ENCODE assay signal across 8 cellular contexts in genomic region chr15:69523010-69524001, GRCh38.
DNase-seq lines count a peak whose midpoint lies in the region; ATAC-seq and TF ChIP-seq lines count a peak whose summit lies in the region.

No MANE protein-coding gene starts in this region.

- ATAC-seq in RWPE2 (ENCODE audit: low read depth) (no peak), foreskin keratinocyte (peak; percentile 40), GM21528 (IDR thresholded peaks at IDR 0.05; ENCODE audit: low FRiP score, unreplicated experiment) (no peak)

- no peaks in the 10 kb centered on the region for H3K36me3 Mint-ChIP-seq in activated T-helper 2 cell treated with anti-CD3 and anti-CD28 coated beads, Interferon-gamma antibody, Interleukin-2, Interleukin-4, amounts not matched to agents 10 μg/mL and 5 μg/mL and 100 μg/mL, durations not matched to agents 14 hours and 24 hours and 36 hours (ENCODE audit: low read depth)

- H3K27me3 Mint-ChIP-seq in activated T-helper 2 cell treated with anti-CD3 and anti-CD28 coated beads, Interferon-gamma antibody, Interleukin-2, Interleukin-4, amounts not matched to agents 10 μg/mL and 5 μg/mL and 100 μg/mL, durations not matched to agents 14 hours and 24 hours and 36 hours (ENCODE audit: low read depth) = peaks cover 28% of the 10 kb centered on the region

- H3K27ac ChIP-seq in RWPE2 (ENCODE audit: poor library complexity, severe bottlenecking) (no peak overlapping the region), foreskin keratinocyte (no peak overlapping the region), ovary (no peak overlapping the region), tibial nerve (peak overlapping the region in 3 of 4 donors; percentile 8 to 82 (median 79))

- H3K36me3 ChIP-seq in RWPE2 (ENCODE audit: low read depth) (no peaks in the 10 kb centered on the region), ovary (no peaks in the 10 kb centered on the region), tibial nerve (no peaks in the 10 kb centered on the region)

- no peaks in the 10 kb centered on the region for H3K9me3 Mint-ChIP-seq in activated T-helper 2 cell treated with anti-CD3 and anti-CD28 coated beads, Interferon-gamma antibody, Interleukin-2, Interleukin-4, amounts not matched to agents 10 μg/mL and 5 μg/mL and 100 μg/mL, durations not matched to agents 14 hours and 24 hours and 36 hours

- H3K4me1 Mint-ChIP-seq in activated T-helper 2 cell treated with anti-CD3 and anti-CD28 coated beads, Interferon-gamma antibody, Interleukin-2, Interleukin-4, amounts not matched to agents 10 μg/mL and 5 μg/mL and 100 μg/mL, durations not matched to agents 14 hours and 24 hours and 36 hours (ENCODE audit: low read depth) = peaks cover 3% of the 10 kb centered on the region

- intact Hi-C loops in activated T-helper 2 cell treated with anti-CD3 and anti-CD28 coated beads, Interferon-gamma antibody, Interleukin-2, Interleukin-4, amounts not matched to agents 10 μg/mL and 5 μg/mL and 100 μg/mL, durations not matched to agents 14 hours and 24 hours and 36 hours (cut with micrococcal nuclease) = no loop called here
- intact Hi-C loops in ovary (cut with DNase I) = no loop called here

- H3K4me1 ChIP-seq in RWPE2 (ENCODE audit: insufficient read depth, poor library complexity, severe bottlenecking) (peaks cover 9% of the 10 kb centered on the region), foreskin keratinocyte (no peaks in the 10 kb centered on the region), ovary (ENCODE audit: insufficient read depth) (no peaks in the 10 kb centered on the region), tibial nerve (peaks cover 0 to 33% (median 16%) of the 10 kb centered on the region in 4 donors)

- H3K4me3 ChIP-seq in RWPE2 (ENCODE audit: severe bottlenecking) (no peak overlapping the region), ovary (no peak overlapping the region), tibial nerve (no peak overlapping the region)

- TF ChIP-seq EP300 in ovary (IDR thresholded peaks at IDR 0.05) = no peak
- TF ChIP-seq EP300 in tibial nerve (IDR thresholded peaks at IDR 0.05) = peak in 1 of 2 donors; percentile 50

- no peak overlapping the region for H3K4me3 Mint-ChIP-seq in activated T-helper 2 cell treated with anti-CD3 and anti-CD28 coated beads, Interferon-gamma antibody, Interleukin-2, Interleukin-4, amounts not matched to agents 10 μg/mL and 5 μg/mL and 100 μg/mL, durations not matched to agents 14 hours and 24 hours and 36 hours (ENCODE audit: low read depth)

- TF ChIP-seq CTCF in LNCAP (IDR thresholded peaks at IDR 0.05) (peak; percentile 73; the same call in 1 of the 2 replicates), RWPE2 (IDR thresholded peaks at IDR 0.05; ENCODE audit: poor library complexity, severe bottlenecking) (peak; percentile 78), foreskin keratinocyte (conservative IDR thresholded peaks at IDR 0.05) (peak; percentile 75), ovary (IDR thresholded peaks at IDR 0.05) (peak in 1 of 3 donors; percentile 47), tibial nerve (IDR thresholded peaks at IDR 0.05) (peak; percentile 60 to 85 (median 76))

- TF ChIP-seq POLR2A in ovary (IDR thresholded peaks at IDR 0.05) (no peak), tibial nerve (IDR thresholded peaks at IDR 0.05) (no peak)

- H3K27me3 ChIP-seq in RWPE2 (ENCODE audit: insufficient read depth, poor library complexity, severe bottlenecking) (no peaks in the 10 kb centered on the region), foreskin keratinocyte (peaks cover 38% of the 10 kb centered on the region), ovary (no peaks in the 10 kb centered on the region), tibial nerve (no peaks in the 10 kb centered on the region)

- H3K9me3 ChIP-seq in RWPE2 (ENCODE audit: severe bottlenecking) (no peaks in the 10 kb centered on the region), ovary (no peaks in the 10 kb centered on the region), tibial nerve (no peaks in the 10 kb centered on the region)

- 67 to 76% (median 68%) methylated on average over 5 of the region's 5 CpGs for WGBS in ovary, 3 donors
- WGBS in tibial nerve, 2 donors = 60 to 65% methylated on average over 5 of the region's 5 CpGs

- no peak overlapping the region for H3K27ac Mint-ChIP-seq in activated T-helper 2 cell treated with anti-CD3 and anti-CD28 coated beads, Interferon-gamma antibody, Interleukin-2, Interleukin-4, amounts not matched to agents 10 μg/mL and 5 μg/mL and 100 μg/mL, durations not matched to agents 14 hours and 24 hours and 36 hours

- DNase-seq in DMS79 (lab: John Stamatoyannopoulos, UW) (peak; percentile 20), RWPE2 (ENCODE audit: low spot score) (peak; percentile 63), foreskin keratinocyte (peak; percentile 10 to 33), ovary (peak; percentile 59 to 82 (median 72)), tibial nerve (ENCODE audit: low spot score in 2 of 2) (peak; percentile 81 to 83)
- DNase-seq in activated T-helper 2 cell treated with anti-CD3 and anti-CD28 coated beads, Interferon-gamma antibody, Interleukin-2, Interleukin-4, amounts not matched to agents 10 μg/mL and 5 μg/mL and 100 μg/mL, durations not matched to agents 14 hours and 24 hours and 36 hours (ENCODE audit: low spot score) = peak; percentile 55

Comparison
In these comparisons a context has a peak if more than half of its experiments do, and no peak if none do; other contexts are left out.
1. DNase-seq: peak in every context shown above with its lines; median percentile 82 in tibial nerve; 72 in ovary; 63 in RWPE2; 55 in activated T-helper 2 cell treated with anti-CD3 and anti-CD28 coated beads, Interferon-gamma antibody, Interleukin-2, Interleukin-4, amounts not matched to agents 10 μg/mL and 5 μg/mL and 100 μg/mL, durations not matched to agents 14 hours and 24 hours and 36 hours; 22 in foreskin keratinocyte; 20 in DMS79.
2. H3K27ac ChIP-seq: peak in tibial nerve (3 of 4); none in RWPE2 (single experiment), foreskin keratinocyte (single experiment) and ovary (0 of 2).